1 cellular context compared by ENCODE assay signal in the genomic region with DNA sequence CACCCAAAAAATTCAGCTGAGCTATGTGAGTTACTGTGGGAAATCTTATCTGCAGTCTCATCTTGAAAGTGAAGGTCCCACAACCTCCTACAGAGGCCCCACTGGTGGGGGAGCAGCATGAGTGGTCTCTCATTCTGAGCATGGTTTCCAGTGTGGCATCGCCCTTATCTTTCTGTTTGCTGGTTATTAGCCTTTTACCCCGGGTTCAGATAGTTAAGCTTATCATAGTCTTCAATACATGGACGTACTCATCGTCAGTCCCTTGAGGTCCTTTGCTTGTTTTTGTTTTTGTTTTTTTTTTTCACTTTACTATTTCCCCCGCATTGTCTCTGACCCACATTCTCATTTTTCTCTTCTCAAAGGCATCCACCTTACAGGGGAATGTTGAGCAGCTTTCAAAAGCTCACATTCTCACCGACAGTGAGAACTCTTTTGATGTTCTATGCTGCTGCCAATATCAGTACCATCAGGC.
TF ChIP-seq lines count a peak whose summit lies in the region.

No MANE protein-coding gene starts in this region.

TF ChIP-seq in GM23338, 12 proteins besides CTCF, POLR2A, EP300 and RAD21 (continued from another document):
- TF ChIP-seq, protein P1, sequence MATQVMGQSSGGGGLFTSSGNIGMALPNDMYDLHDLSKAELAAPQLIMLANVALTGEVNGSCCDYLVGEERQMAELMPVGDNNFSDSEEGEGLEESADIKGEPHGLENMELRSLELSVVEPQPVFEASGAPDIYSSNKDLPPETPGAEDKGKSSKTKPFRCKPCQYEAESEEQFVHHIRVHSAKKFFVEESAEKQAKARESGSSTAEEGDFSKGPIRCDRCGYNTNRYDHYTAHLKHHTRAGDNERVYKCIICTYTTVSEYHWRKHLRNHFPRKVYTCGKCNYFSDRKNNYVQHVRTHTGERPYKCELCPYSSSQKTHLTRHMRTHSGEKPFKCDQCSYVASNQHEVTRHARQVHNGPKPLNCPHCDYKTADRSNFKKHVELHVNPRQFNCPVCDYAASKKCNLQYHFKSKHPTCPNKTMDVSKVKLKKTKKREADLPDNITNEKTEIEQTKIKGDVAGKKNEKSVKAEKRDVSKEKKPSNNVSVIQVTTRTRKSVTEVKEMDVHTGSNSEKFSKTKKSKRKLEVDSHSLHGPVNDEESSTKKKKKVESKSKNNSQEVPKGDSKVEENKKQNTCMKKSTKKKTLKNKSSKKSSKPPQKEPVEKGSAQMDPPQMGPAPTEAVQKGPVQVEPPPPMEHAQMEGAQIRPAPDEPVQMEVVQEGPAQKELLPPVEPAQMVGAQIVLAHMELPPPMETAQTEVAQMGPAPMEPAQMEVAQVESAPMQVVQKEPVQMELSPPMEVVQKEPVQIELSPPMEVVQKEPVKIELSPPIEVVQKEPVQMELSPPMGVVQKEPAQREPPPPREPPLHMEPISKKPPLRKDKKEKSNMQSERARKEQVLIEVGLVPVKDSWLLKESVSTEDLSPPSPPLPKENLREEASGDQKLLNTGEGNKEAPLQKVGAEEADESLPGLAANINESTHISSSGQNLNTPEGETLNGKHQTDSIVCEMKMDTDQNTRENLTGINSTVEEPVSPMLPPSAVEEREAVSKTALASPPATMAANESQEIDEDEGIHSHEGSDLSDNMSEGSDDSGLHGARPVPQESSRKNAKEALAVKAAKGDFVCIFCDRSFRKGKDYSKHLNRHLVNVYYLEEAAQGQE (IDR thresholded peaks at IDR 0.05; ENCODE audit: unreplicated experiment) = no peak
- TF ChIP-seq JUNB (IDR thresholded peaks at IDR 0.05; ENCODE audit: unreplicated experiment) (no peak), POLR2AphosphoS5 (IDR thresholded peaks at IDR 0.05; ENCODE audit: low read depth) (no peak), NANOG (IDR thresholded peaks at IDR 0.05; ENCODE audit: borderline replicate concordance) (no peak), STAT1 (IDR thresholded peaks at IDR 0.05; ENCODE audit: unreplicated experiment) (no peak), EZH2 (IDR thresholded peaks at IDR 0.05; ENCODE audit: low read depth, unreplicated experiment) (no peak)
- TF ChIP-seq, protein P2, sequence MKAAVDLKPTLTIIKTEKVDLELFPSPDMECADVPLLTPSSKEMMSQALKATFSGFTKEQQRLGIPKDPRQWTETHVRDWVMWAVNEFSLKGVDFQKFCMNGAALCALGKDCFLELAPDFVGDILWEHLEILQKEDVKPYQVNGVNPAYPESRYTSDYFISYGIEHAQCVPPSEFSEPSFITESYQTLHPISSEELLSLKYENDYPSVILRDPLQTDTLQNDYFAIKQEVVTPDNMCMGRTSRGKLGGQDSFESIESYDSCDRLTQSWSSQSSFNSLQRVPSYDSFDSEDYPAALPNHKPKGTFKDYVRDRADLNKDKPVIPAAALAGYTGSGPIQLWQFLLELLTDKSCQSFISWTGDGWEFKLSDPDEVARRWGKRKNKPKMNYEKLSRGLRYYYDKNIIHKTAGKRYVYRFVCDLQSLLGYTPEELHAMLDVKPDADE (IDR thresholded peaks at IDR 0.05) = no peak
- TF ChIP-seq, protein P3, sequence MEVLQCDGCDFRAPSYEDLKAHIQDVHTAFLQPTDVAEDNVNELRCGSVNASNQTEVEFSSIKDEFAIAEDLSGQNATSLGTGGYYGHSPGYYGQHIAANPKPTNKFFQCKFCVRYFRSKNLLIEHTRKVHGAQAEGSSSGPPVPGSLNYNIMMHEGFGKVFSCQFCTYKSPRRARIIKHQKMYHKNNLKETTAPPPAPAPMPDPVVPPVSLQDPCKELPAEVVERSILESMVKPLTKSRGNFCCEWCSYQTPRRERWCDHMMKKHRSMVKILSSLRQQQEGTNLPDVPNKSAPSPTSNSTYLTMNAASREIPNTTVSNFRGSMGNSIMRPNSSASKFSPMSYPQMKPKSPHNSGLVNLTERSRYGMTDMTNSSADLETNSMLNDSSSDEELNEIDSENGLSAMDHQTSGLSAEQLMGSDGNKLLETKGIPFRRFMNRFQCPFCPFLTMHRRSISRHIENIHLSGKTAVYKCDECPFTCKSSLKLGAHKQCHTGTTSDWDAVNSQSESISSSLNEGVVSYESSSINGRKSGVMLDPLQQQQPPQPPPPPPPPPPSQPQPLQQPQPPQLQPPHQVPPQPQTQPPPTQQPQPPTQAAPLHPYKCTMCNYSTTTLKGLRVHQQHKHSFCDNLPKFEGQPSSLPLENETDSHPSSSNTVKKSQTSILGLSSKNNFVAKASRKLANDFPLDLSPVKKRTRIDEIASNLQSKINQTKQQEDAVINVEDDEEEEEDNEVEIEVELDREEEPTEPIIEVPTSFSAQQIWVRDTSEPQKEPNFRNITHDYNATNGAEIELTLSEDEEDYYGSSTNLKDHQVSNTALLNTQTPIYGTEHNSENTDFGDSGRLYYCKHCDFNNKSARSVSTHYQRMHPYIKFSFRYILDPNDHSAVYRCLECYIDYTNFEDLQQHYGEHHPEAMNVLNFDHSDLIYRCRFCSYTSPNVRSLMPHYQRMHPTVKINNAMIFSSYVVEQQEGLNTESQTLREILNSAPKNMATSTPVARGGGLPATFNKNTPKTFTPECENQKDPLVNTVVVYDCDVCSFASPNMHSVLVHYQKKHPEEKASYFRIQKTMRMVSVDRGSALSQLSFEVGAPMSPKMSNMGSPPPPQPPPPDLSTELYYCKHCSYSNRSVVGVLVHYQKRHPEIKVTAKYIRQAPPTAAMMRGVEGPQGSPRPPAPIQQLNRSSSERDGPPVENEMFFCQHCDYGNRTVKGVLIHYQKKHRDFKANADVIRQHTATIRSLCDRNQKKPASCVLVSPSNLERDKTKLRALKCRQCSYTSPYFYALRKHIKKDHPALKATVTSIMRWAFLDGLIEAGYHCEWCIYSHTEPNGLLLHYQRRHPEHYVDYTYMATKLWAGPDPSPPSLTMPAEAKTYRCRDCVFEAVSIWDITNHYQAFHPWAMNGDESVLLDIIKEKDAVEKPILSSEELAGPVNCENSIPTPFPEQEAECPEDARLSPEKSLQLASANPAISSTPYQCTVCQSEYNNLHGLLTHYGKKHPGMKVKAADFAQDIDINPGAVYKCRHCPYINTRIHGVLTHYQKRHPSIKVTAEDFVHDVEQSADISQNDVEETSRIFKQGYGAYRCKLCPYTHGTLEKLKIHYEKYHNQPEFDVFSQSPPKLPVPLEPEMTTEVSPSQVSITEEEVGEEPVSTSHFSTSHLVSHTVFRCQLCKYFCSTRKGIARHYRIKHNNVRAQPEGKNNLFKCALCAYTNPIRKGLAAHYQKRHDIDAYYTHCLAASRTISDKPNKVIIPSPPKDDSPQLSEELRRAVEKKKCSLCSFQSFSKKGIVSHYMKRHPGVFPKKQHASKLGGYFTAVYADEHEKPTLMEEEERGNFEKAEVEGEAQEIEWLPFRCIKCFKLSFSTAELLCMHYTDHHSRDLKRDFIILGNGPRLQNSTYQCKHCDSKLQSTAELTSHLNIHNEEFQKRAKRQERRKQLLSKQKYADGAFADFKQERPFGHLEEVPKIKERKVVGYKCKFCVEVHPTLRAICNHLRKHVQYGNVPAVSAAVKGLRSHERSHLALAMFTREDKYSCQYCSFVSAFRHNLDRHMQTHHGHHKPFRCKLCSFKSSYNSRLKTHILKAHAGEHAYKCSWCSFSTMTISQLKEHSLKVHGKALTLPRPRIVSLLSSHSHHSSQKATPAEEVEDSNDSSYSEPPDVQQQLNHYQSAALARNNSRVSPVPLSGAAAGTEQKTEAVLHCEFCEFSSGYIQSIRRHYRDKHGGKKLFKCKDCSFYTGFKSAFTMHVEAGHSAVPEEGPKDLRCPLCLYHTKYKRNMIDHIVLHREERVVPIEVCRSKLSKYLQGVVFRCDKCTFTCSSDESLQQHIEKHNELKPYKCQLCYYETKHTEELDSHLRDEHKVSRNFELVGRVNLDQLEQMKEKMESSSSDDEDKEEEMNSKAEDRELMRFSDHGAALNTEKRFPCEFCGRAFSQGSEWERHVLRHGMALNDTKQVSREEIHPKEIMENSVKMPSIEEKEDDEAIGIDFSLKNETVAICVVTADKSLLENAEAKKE (CRISPR knock-in tag; IDR thresholded peaks at IDR 0.05) = no peak
